In the genomic region with DNA sequence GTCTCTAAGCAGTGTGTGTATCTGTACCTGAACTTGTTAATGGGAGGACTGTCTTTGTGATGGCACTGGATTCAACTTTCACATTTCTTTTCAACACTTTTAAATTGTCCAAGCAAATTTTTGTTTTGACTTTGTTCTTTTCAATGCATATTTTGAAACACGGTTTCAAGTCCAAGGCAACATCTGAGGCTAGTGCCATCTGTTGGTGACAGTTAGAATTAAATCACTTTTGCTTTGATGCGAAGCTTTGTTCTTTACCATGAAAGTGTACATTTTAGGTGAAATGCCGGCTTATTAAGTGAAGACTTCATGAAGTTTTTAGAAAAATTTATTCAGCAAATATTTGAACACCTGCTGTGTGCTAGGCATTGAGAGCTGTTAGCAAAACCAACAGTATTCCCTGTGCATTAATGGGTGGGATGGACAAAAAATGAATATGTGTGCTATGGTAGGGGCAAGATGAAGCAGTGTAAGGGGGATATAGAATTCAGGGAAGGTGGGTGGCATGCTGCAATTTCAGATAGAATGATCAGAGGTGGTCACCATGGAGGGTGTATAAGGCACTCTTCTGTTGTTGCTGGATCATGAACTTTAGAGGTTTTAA, we compare ENCODE assay signal across 9 cellular contexts.
DNase-seq lines count a peak whose midpoint lies in the region; ATAC-seq and TF ChIP-seq lines count a peak whose summit lies in the region.
"Had no signal": no experiment of that assay in that cellular context is flagged by ENCODE, and none has a peak within 500 bp of the region (broad histone marks: within the 10 kb centered on the region; RNA-seq: fewer than 3 reads in every experiment).

No MANE protein-coding gene starts in this region.

- no peak overlapping the region for H3K27ac Mint-ChIP-seq in progenitor cell of endocrine pancreas

- no peaks in the 10 kb centered on the region for H3K27me3 ChIP-seq in MM.1S (replicated peaks; ENCODE audit: insufficient read depth, low read length)
- H3K27me3 ChIP-seq: suprapubic skin had no signal

- no peaks in the 10 kb centered on the region for H3F3A ChIP-seq in MM.1S (ENCODE audit: insufficient read depth, low read length)

- no peaks in the 10 kb centered on the region for H3K36me3 ChIP-seq in MM.1S (replicated peaks; ENCODE audit: insufficient read depth, low read length)
- H3K36me3 ChIP-seq: suprapubic skin had no signal

- no peak overlapping the region for H3K27ac ChIP-seq in MM.1S (ENCODE audit: low read length)
- H3K27ac ChIP-seq: suprapubic skin had no signal

- H2AFZ ChIP-seq in MM.1S (ENCODE audit: low read length) = no peak overlapping the region

- H4K20me1 ChIP-seq in MM.1S (ENCODE audit: insufficient read depth, low read length) = no peaks in the 10 kb centered on the region

- H3K9ac ChIP-seq in MM.1S (ENCODE audit: low read length) = no peak overlapping the region

- DNase-seq in NCI-H748 (lab: John Stamatoyannopoulos, UW; ENCODE audit: unreplicated experiment) = peak; percentile 20
- no peak for DNase-seq in NCI-H748 treated with DMSO at 0.1 percent for 48 hours (lab: John Stamatoyannopoulos, UW)
- DNase-seq in MM.1S = peak; percentile 40
- DNase-seq in choroid plexus epithelial cell (ENCODE audit: low read depth) = peak; percentile 49
- DNase-seq in progenitor cell of endocrine pancreas (ENCODE audit: low spot score, unreplicated experiment) = no peak
- DNase-seq in NOMO-1 treated with DMSO at 0.1 percent for 48 hours (lab: John Stamatoyannopoulos, UW; ENCODE audit: unreplicated experiment) = no peak
- no peak for DNase-seq in DMS153 (lab: John Stamatoyannopoulos, UW)

- peaks cover 5% of the 10 kb centered on the region for H3K4me1 Mint-ChIP-seq in progenitor cell of endocrine pancreas (ENCODE audit: low read depth)

- no peak overlapping the region for H3K4me3 ChIP-seq in MM.1S (ENCODE audit: low read length)
- H3K4me3 ChIP-seq in choroid plexus epithelial cell (ENCODE audit: low read depth, low read length) = no peak overlapping the region
- H3K4me3 ChIP-seq: suprapubic skin had no signal

- H3K4me2 ChIP-seq in MM.1S (ENCODE audit: low read depth, low read length) = no peak overlapping the region

- H3K9me2 ChIP-seq in MM.1S (replicated peaks; ENCODE audit: insufficient read depth, low read length) = no peaks in the 10 kb centered on the region

- peaks cover 1% of the 10 kb centered on the region for H3K9me3 Mint-ChIP-seq in progenitor cell of endocrine pancreas (ENCODE audit: low read depth)

- H3K36me3 Mint-ChIP-seq in progenitor cell of endocrine pancreas (ENCODE audit: insufficient read depth) = peaks cover 6% of the 10 kb centered on the region

- H3K27me3 Mint-ChIP-seq in progenitor cell of endocrine pancreas = no peaks in the 10 kb centered on the region

- H3K9me3 ChIP-seq in MM.1S (replicated peaks; ENCODE audit: insufficient read depth, low read length) = no peaks in the 10 kb centered on the region
- H3K9me3 ChIP-seq: suprapubic skin had no signal

- ATAC-seq in HG02852 (IDR thresholded peaks at IDR 0.05; ENCODE audit: unreplicated experiment) = no peak

- no peak overlapping the region for H3K4me3 Mint-ChIP-seq in progenitor cell of endocrine pancreas (ENCODE audit: low read depth)

- H3K4me1 ChIP-seq in MM.1S (ENCODE audit: low read length) = no peaks in the 10 kb centered on the region

- H3K79me2 ChIP-seq in MM.1S (ENCODE audit: low read length) = peaks cover 37% of the 10 kb centered on the region

- TF ChIP-seq CTCF in MM.1S (IDR thresholded peaks at IDR 0.05; ENCODE audit: low read length) (peak; percentile 59), choroid plexus epithelial cell (conservative IDR thresholded peaks at IDR 0.05; ENCODE audit: low read depth, low read length) (peak; percentile 56), progenitor cell of endocrine pancreas (IDR thresholded peaks at IDR 0.05; ENCODE audit: unreplicated experiment) (peak; percentile 71)

Comparison
In these comparisons a context has a peak if more than half of its experiments do, and no peak if none do; other contexts are left out.
1. DNase-seq: peak in NCI-H748 (single experiment), MM.1S (single experiment) and choroid plexus epithelial cell (single experiment); none in NCI-H748 treated with DMSO at 0.1 percent for 48 hours (single experiment), progenitor cell of endocrine pancreas (single experiment), NOMO-1 treated with DMSO at 0.1 percent for 48 hours (single experiment) and DMS153 (single experiment).
2. Peak in every context shown above with its lines, with median percentiles within 50 percentile points of each other: CTCF ChIP-seq.